1 cellular context compared by ENCODE assay signal in genomic region chr12:27818421-27818918, GRCh38.
A peak's percentile ranks its signal among the peaks of the same experiment; 100 is the strongest.
TF ChIP-seq lines count a peak whose summit lies in the region.

No MANE protein-coding gene starts in this region.

TF ChIP-seq in K562, 482 proteins besides CTCF, POLR2A, EP300 and RAD21 (continued from another document and continues in another):
- TF ChIP-seq HINFP (tag; conservative IDR thresholded peaks at IDR 0.05; ENCODE audit: low read depth) (peak; percentile 64; the same call in 1 of the 2 replicates), ZNF354B (CRISPR knock-in tag; IDR thresholded peaks at IDR 0.05) (peak; percentile 58; the same call in 1 of the 2 replicates), KLF10 (CRISPR knock-in tag; IDR thresholded peaks at IDR 0.05) (no peak), PTRF (tag; IDR thresholded peaks at IDR 0.05) (peak; percentile 81), SP1 (CRISPR knock-in tag; IDR thresholded peaks at IDR 0.05) (no peak), MTA3 (IDR thresholded peaks at IDR 0.05; ENCODE audit: borderline replicate concordance) (no peak), TSC22D4 (tag; IDR thresholded peaks at IDR 0.05) (no peak), KDM1A (IDR thresholded peaks at IDR 0.05) (no peak), FOXP1 (CRISPR knock-in tag; IDR thresholded peaks at IDR 0.05) (no peak), STAT5A (IDR thresholded peaks at IDR 0.05; ENCODE audit: borderline replicate concordance, low read length) (no peak), PHTF2 (CRISPR knock-in tag; IDR thresholded peaks at IDR 0.05) (no peak), SOX6 (IDR thresholded peaks at IDR 0.05) (no peak), USF2 (CRISPR knock-in tag; IDR thresholded peaks at IDR 0.05) (no peak), HCFC1 (IDR thresholded peaks at IDR 0.05; ENCODE audit: low read depth, low read length) (no peak), ZNF311 (CRISPR knock-in tag; IDR thresholded peaks at IDR 0.05) (peak; percentile 92), TBL1XR1 (IDR thresholded peaks at IDR 0.05; ENCODE audit: low read length in 2 of 2) (no peak), ZBTB12 (CRISPR knock-in tag; IDR thresholded peaks at IDR 0.05) (peak; percentile 41; the same call in 1 of the 2 replicates), ARID2 (IDR thresholded peaks at IDR 0.05) (no peak), NFXL1 (CRISPR knock-in tag; IDR thresholded peaks at IDR 0.05) (no peak), SETDB1 (IDR thresholded peaks at IDR 0.05; ENCODE audit: low read length) (no peak), HDAC1 (IDR thresholded peaks at IDR 0.05) (no peak), SFPQ (IDR thresholded peaks at IDR 0.05; ENCODE audit: low read depth, low read length) (no peak), ZBTB17 (CRISPR knock-in tag; IDR thresholded peaks at IDR 0.05) (0 out of 2 replicates have a peak, but pooled peaks have one; percentile 49), HDGF (IDR thresholded peaks at IDR 0.05) (no peak), HDAC3 (IDR thresholded peaks at IDR 0.05; ENCODE audit: borderline replicate concordance, partially characterized antibody) (no peak), ZNF212 (CRISPR knock-in tag; IDR thresholded peaks at IDR 0.05) (no peak), XRCC5 (IDR thresholded peaks at IDR 0.05; ENCODE audit: low read depth, low read length) (no peak), ZNF197 (CRISPR knock-in tag; IDR thresholded peaks at IDR 0.05; ENCODE audit: low read depth) (0 out of 2 replicates have a peak, but pooled peaks have one; percentile 60), NCOA4 (IDR thresholded peaks at IDR 0.05; ENCODE audit: partially characterized antibody) (no peak), CTCFL (IDR thresholded peaks at IDR 0.05; ENCODE audit: borderline replicate concordance, insufficient read depth, low read depth, low read length, poor library complexity, severe bottlenecking) (no peak), PYGO2 (tag; IDR thresholded peaks at IDR 0.05) (peak; percentile 90), C11orf30 (IDR thresholded peaks at IDR 0.05; ENCODE audit: low read depth) (peak; percentile 54; the same call in 1 of the 2 replicates), TCF7 (IDR thresholded peaks at IDR 0.05; ENCODE audit: borderline replicate concordance) (no peak), MEIS2 (IDR thresholded peaks at IDR 0.05; ENCODE audit: partially characterized antibody) (no peak), PRDM10 (IDR thresholded peaks at IDR 0.05; ENCODE audit: partially characterized antibody) (no peak), SREBF2 (CRISPR knock-in tag; IDR thresholded peaks at IDR 0.05) (no peak), LARP7 (IDR thresholded peaks at IDR 0.05) (no peak), ZFP30 (CRISPR knock-in tag; IDR thresholded peaks at IDR 0.05; ENCODE audit: borderline replicate concordance) (no peak), ZNF77 (CRISPR knock-in tag; IDR thresholded peaks at IDR 0.05) (no peak), POLR2AphosphoS2 (IDR thresholded peaks at IDR 0.05; ENCODE audit: low read length) (no peak), ZNF184 (CRISPR knock-in tag; IDR thresholded peaks at IDR 0.05) (no peak), NR4A1 (CRISPR knock-in tag; IDR thresholded peaks at IDR 0.05) (no peak), NR4A1 (tag; IDR thresholded peaks at IDR 0.05) (peak; percentile 96), TAL1 (IDR thresholded peaks at IDR 0.05) (no peak), CBX5 (IDR thresholded peaks at IDR 0.05; ENCODE audit: borderline replicate concordance, low read depth) (no peak), GABPB2 (CRISPR knock-in tag; conservative IDR thresholded peaks at IDR 0.05) (no peak), GTF3C2 (IDR thresholded peaks at IDR 0.05; ENCODE audit: borderline replicate concordance, extremely low read depth, insufficient read length) (no peak), ZNF395 (CRISPR knock-in tag; IDR thresholded peaks at IDR 0.05) (peak; percentile 90), NFE2L1 (tag; IDR thresholded peaks at IDR 0.05; ENCODE audit: borderline replicate concordance, low read depth) (peak; percentile 64), SLC30A9 (CRISPR knock-in tag; IDR thresholded peaks at IDR 0.05) (no peak), ZNF431 (CRISPR knock-in tag; IDR thresholded peaks at IDR 0.05) (no peak), MLLT1 (IDR thresholded peaks at IDR 0.05) (no peak), ZNF146 (CRISPR knock-in tag; IDR thresholded peaks at IDR 0.05; ENCODE audit: unreplicated experiment) (no peak), ZNF507 (tag; conservative IDR thresholded peaks at IDR 0.05) (no peak), ZNF57 (CRISPR knock-in tag; IDR thresholded peaks at IDR 0.05) (no peak), RBM14 (IDR thresholded peaks at IDR 0.05; ENCODE audit: borderline replicate concordance, insufficient read depth, low read depth, low read length) (no peak), HDAC6 (IDR thresholded peaks at IDR 0.05; ENCODE audit: low read depth, low read length) (no peak), SMARCC2 (IDR thresholded peaks at IDR 0.05; ENCODE audit: low read depth) (no peak)
